8 cellular contexts compared by ENCODE assay signal in genomic region chr2:99335911-99336779, GRCh38. TPM values are rescaled to one million over a fixed set of nuclear protein-coding genes. Genes with fewer than 3 reads are reported as not detected.
DNase-seq lines count a peak whose midpoint lies in the region; TF ChIP-seq lines count a peak whose summit lies in the region.

A gene with protein sequence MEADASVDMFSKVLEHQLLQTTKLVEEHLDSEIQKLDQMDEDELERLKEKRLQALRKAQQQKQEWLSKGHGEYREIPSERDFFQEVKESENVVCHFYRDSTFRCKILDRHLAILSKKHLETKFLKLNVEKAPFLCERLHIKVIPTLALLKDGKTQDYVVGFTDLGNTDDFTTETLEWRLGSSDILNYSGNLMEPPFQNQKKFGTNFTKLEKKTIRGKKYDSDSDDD (minus strand): TSS chr2:99336333. CDS start chr2:99333210, 3,123 bp downstream.

- no peak within 1 kb of the TSS for H2BK12ac ChIP-seq in H9 (ENCODE audit: insufficient read length, low read depth, low read length)

- DNase-seq in H9 (peak; percentile 99), M059J (ENCODE audit: low read depth) (peak; percentile 99), fibroblast of the conjunctiva (ENCODE audit: low read depth) (peak; percentile 99), stomach (peak; percentile 98)
- peak; percentile 97 for DNase-seq in activated T-helper 9 cell treated with anti-CD3 and anti-CD28 coated beads, Interleukin-2, amount 50 U/mL, for 16 hours (ENCODE audit: low read depth)

- TF ChIP-seq EP300 in neural cell (conservative IDR thresholded peaks at IDR 0.05; ENCODE audit: poor library complexity, severe bottlenecking) (peak; percentile 49), stomach (IDR thresholded peaks at IDR 0.05) (no peak)

- no peak within 1 kb of the TSS for H3K27ac ChIP-seq in H9 (ENCODE audit: insufficient read length, low read depth, low read length)
- H3K27ac ChIP-seq in neural cell (ENCODE audit: low read length), result peak within 1 kb of the TSS; percentile 83
- peak within 1 kb of the TSS; percentile 89 to 95 (median 93) for H3K27ac ChIP-seq in stomach

- no peak within 1 kb of the TSS for H4K5ac ChIP-seq in H9 (ENCODE audit: insufficient read length, low read depth, low read length)

- peaks cover 15 to 21% (median 20%) of the 10 kb centered on the region in 3 experiments; a peak in 6 of 7 replicates for H3K36me3 Mint-ChIP-seq in H9 (ENCODE audit: insufficient read depth in 1 of 3, low read depth in 3 of 3)

- H3K23ac ChIP-seq in H9 (ENCODE audit: insufficient read length, low read depth, low read length), result no peak within 1 kb of the TSS

- H3K27me3 ChIP-seq in H9 (ENCODE audit: insufficient read depth, low read length) (no peaks in the 10 kb centered on the region), neural cell (ENCODE audit: insufficient read depth, low read depth, low read length) (no peaks in the 10 kb centered on the region), stomach (no peaks in the 10 kb centered on the region)

- H4K20me1 ChIP-seq in H9 (ENCODE audit: control insufficient read depth, insufficient read depth, insufficient read length) (no peaks in the 10 kb centered on the region), neural cell (ENCODE audit: insufficient read depth) (no peaks in the 10 kb centered on the region)

- H3K27ac Mint-ChIP-seq in H9, result no peak within 1 kb of the TSS; a peak in 1 of 7 replicates

- no peak within 1 kb of the TSS for H2BK120ac ChIP-seq in H9 (ENCODE audit: low read depth, low read length, poor library complexity, severe bottlenecking)

- H3K27me3 Mint-ChIP-seq in H9 (ENCODE audit: low read depth), result no peaks in the 10 kb centered on the region

- H3K4me1 Mint-ChIP-seq in H9, result peaks cover 11 to 12% of the 10 kb centered on the region in 2 experiments

- H2BK20ac ChIP-seq in H9 (ENCODE audit: low read depth, low read length, poor library complexity, severe bottlenecking), result no peak within 1 kb of the TSS

- TF ChIP-seq RAD21 in neural cell (conservative IDR thresholded peaks at IDR 0.05), result no peak

- H3F3A ChIP-seq in neural cell (ENCODE audit: insufficient read depth, low read length, poor library complexity, severe bottlenecking), result peaks cover 3% of the 10 kb centered on the region

- H3K9me2 ChIP-seq in neural cell (ENCODE audit: insufficient read depth, low read length), result no peaks in the 10 kb centered on the region

- no peak within 1 kb of the TSS for H4K91ac ChIP-seq in H9 (ENCODE audit: insufficient read length, low read depth, low read length)

- TF ChIP-seq POLR2A in Raji (IDR thresholded peaks at IDR 0.05; ENCODE audit: insufficient read depth, low read depth, low read length) (peak; percentile 98), stomach (IDR thresholded peaks at IDR 0.05) (peak in 1 of 4 donors; percentile 24)

- H3K79me2 ChIP-seq in H9 (ENCODE audit: insufficient read depth, low read length), result peaks cover 45% of the 10 kb centered on the region
- peaks cover 40% of the 10 kb centered on the region for H3K79me2 ChIP-seq in neural cell (replicated peaks; ENCODE audit: insufficient read depth, low read length)

- H3K36me3 ChIP-seq in ES-I3 (ENCODE audit: insufficient read depth, low read length), result peaks cover 15% of the 10 kb centered on the region
- no peaks in the 10 kb centered on the region for H3K36me3 ChIP-seq in neural cell (ENCODE audit: insufficient read depth, low read length)
- peaks cover 8 to 22% (median 20%) of the 10 kb centered on the region in 4 donors for H3K36me3 ChIP-seq in stomach

- H3K79me1 ChIP-seq in H9 (ENCODE audit: insufficient read depth, low read depth, low read length, poor library complexity, severe bottlenecking), result no peaks in the 10 kb centered on the region

- 0 out of 2 replicates have a peak, but pooled peaks cover 3% of the 10 kb centered on the region for H3K4me1 ChIP-seq in ES-I3 (ENCODE audit: insufficient read depth, low read length)
- no peaks in the 10 kb centered on the region for H3K4me1 ChIP-seq in H9 (ENCODE audit: insufficient read depth, low read length)
- H3K4me1 ChIP-seq in stomach, result peaks cover 11 to 57% (median 42%) of the 10 kb centered on the region in 4 donors

- H3K14ac ChIP-seq in H9 (ENCODE audit: insufficient read depth, low read length), result peak within 1 kb of the TSS; percentile 81; the same call in 1 of the 2 replicates

- no peaks in the 10 kb centered on the region for H3K9me3 ChIP-seq in ES-I3 (ENCODE audit: control insufficient read depth, insufficient read depth, low read length)
- no peaks in the 10 kb centered on the region for H3K9me3 ChIP-seq in H9 (ENCODE audit: control insufficient read depth, low read depth, low read length)
- no peaks in the 10 kb centered on the region for H3K9me3 ChIP-seq in neural cell (ENCODE audit: low read length)
- no peaks in the 10 kb centered on the region for H3K9me3 ChIP-seq in stomach

- no peak within 1 kb of the TSS for H3T11ph ChIP-seq in H9 (ENCODE audit: low read length)

- H3K4me3 ChIP-seq in neural cell (ENCODE audit: low read length) (peak within 1 kb of the TSS; percentile 96), stomach (peak within 1 kb of the TSS; percentile 72 to 95 (median 83))

- no peak within 1 kb of the TSS for H3K4me3 Mint-ChIP-seq in H9

- H3K18ac ChIP-seq in H9 (ENCODE audit: insufficient read length, low read depth, low read length), result peak within 1 kb of the TSS; percentile 59

- no peak for TF ChIP-seq CTCF in H9 (conservative IDR thresholded peaks at IDR 0.05)
- no peak for TF ChIP-seq CTCF in neural cell (IDR thresholded peaks at IDR 0.05; ENCODE audit: poor library complexity, severe bottlenecking)
- TF ChIP-seq CTCF in stomach (IDR thresholded peaks at IDR 0.05), result no peak

- peak within 1 kb of the TSS; percentile 81 for H3K4me2 ChIP-seq in H9 (ENCODE audit: insufficient read depth, insufficient read length, low read length)
- peak within 1 kb of the TSS; percentile 86 for H3K4me2 ChIP-seq in neural cell (ENCODE audit: low read length)

- H3K4ac ChIP-seq in H9 (ENCODE audit: low read depth, low read length), result no peak within 1 kb of the TSS

- intact Hi-C loops in stomach (cut with DNase I; ENCODE audit: low total_unique reads), result loop anchor here (5.0 to 10.0 kb wide), 2 partner anchors 151 kb away; partner anchors contain the start of genes MITD1 and MRPL30

- no peak within 1 kb of the TSS for H3K56ac ChIP-seq in H9 (ENCODE audit: insufficient read length, low read depth, low read length)

- peak within 1 kb of the TSS; percentile 48 for H2AFZ ChIP-seq in H9 (ENCODE audit: low read length)
- H2AFZ ChIP-seq in neural cell (ENCODE audit: low read depth, low read length), result peak within 1 kb of the TSS; percentile 81

- H2BK5ac ChIP-seq in H9 (ENCODE audit: insufficient read length, low read length), result no peak within 1 kb of the TSS

- H4K8ac ChIP-seq in H9 (replicated peaks; ENCODE audit: insufficient read length, low read depth, low read length), result no peak within 1 kb of the TSS

- H3K23me2 ChIP-seq in H9 (ENCODE audit: insufficient read length, low read depth, low read length, poor library complexity, severe bottlenecking), result peaks cover 17% of the 10 kb centered on the region

- WGBS in H9 (ENCODE audit: extremely low coverage, insufficient read length, low lambda C conversion rate), result no CpG with 5 or more reads among the region's 59 CpGs
- 0 to 1% (median 0%) methylated on average over 31 to 59 of the region's 59 CpGs for WGBS in stomach, 5 donors

- H3K9ac ChIP-seq in ES-I3 (ENCODE audit: low read depth, low read length), result peak within 1 kb of the TSS; percentile 81
- peak within 1 kb of the TSS; percentile 92 for H3K9ac ChIP-seq in H9 (ENCODE audit: extremely low read depth, insufficient read length, low read length)
- peak within 1 kb of the TSS; percentile 80 for H3K9ac ChIP-seq in neural cell (ENCODE audit: low read length)

- no peak within 1 kb of the TSS for H2BK15ac ChIP-seq in H9 (ENCODE audit: low read depth, low read length)

- no peak within 1 kb of the TSS for H2AK5ac ChIP-seq in H9 (ENCODE audit: insufficient read length, low read length)

- H3K9me3 Mint-ChIP-seq in H9, result no peaks in the 10 kb centered on the region

TF ChIP-seq in neural cell, 6 proteins besides CTCF, POLR2A, EP300 and RAD21:
- TF ChIP-seq EZH2 (IDR thresholded peaks at IDR 0.05; ENCODE audit: borderline replicate concordance, insufficient read depth, low read length, poor library complexity, severe bottlenecking) (no peak), TAF1 (IDR thresholded peaks at IDR 0.05; ENCODE audit: low read depth) (peak; percentile 73), REST (IDR thresholded peaks at IDR 0.05; ENCODE audit: borderline replicate concordance) (peak; percentile 82), MXI1 (conservative IDR thresholded peaks at IDR 0.05; ENCODE audit: poor library complexity, severe bottlenecking) (peak; percentile 89), POLR2AphosphoS5 (IDR thresholded peaks at IDR 0.05) (peak; percentile 95), SMC3 (conservative IDR thresholded peaks at IDR 0.05; ENCODE audit: poor library complexity) (no peak)

RNA-seq across cellular contexts. Expression of the gene that starts here (rescaled TPM):
- total RNA-seq in H9 (2021) (35.3 and 37.7 TPM in 2 replicates), stomach (10 to 100 TPM; 10.7 to 73.2 (median 22.2) TPM)
- 79.4 and 83.6 TPM in 2 replicates for total RNA-seq in M059J (2014; rRNA removed; shearing (Covaris generic))
- polyA plus RNA-seq in neural cell (88.1 and 90.5 TPM in 2 replicates), stomach (10 to 100 TPM; 13.9 to 39.3 (median 31.9) TPM)
- polyA minus RNA-seq in neural cell, result 79.4 and 84.4 TPM in 2 replicates
